ENCODE assay signal across 1 cellular context in the genomic region with DNA sequence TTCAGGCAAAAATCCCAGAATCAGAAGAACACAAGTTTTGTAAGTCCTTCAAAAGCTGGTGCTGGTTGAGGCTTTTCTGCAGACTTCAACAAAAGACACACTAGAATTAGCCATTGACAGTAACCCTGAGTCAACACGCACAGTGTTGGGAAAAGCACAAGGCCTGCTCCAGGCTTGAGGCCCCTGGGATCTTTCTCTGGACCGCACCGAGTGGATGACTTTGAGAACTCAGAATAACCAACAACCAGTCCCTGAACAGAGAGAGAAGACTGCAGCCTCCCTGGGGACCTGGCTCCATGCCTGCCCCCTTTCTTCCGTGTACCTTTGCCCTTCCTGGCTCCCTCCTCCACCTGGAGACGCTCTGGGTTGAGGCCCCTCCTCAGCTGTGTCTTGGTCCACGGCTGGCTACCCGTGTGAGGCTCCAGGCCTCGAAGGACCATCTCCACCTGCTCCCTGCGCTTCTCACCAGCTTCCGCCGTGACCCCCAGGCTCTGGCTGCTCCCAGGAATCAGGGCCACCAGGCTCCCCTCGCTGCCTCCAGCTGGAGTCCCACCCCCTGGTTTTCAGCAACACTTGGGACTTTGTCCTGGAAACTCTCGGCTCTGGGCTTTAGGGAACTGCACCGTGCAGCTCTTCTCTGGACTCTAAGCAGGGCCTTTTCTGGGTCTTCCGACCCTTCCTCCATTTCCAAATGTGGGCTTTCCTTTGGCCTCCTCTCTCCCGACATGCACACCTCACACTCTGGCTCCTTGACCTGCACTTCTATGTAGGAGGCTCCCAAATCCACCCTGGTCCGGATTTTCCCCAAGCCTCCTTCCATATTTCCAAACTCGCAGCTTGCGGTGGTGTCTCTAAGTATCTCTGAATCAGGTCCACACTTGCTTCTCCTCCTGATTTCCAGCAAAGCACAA.
TF ChIP-seq lines count a peak whose summit lies in the region.

No MANE protein-coding gene starts in this region.

TF ChIP-seq in endothelial cell of umbilical vein, 7 proteins besides CTCF, POLR2A, EP300 and RAD21:
- TF ChIP-seq POLR2AphosphoS5 (IDR thresholded peaks at IDR 0.05; ENCODE audit: insufficient read depth, low read depth, low read length), result no peak
- no peak for TF ChIP-seq JUN (IDR thresholded peaks at IDR 0.05; ENCODE audit: borderline replicate concordance, insufficient read depth, insufficient read length, low read depth)
- TF ChIP-seq FOS (IDR thresholded peaks at IDR 0.05; ENCODE audit: borderline replicate concordance, insufficient read depth, low read length), result no peak
